Comparison of ENCODE assay signal across 18 cellular contexts in genomic region chr14:24098927-24099813, GRCh38. TPM values are rescaled to one million over a fixed set of nuclear protein-coding genes. Genes with fewer than 3 reads are reported as not detected.
DNase-seq lines count a peak whose midpoint lies in the region; ATAC-seq, FAIRE-seq and TF ChIP-seq lines count a peak whose summit lies in the region.
"Had no signal": no experiment of that assay in that cellular context is flagged by ENCODE, and none has a peak within 500 bp of the region (broad histone marks: within the 10 kb centered on the region; RNA-seq: fewer than 3 reads in every experiment).

No MANE protein-coding gene starts in this region.

- peak; percentile 80 for DNase-seq in NCI-H345 (lab: John Stamatoyannopoulos, UW)
- DNase-seq in endothelial cell (ENCODE audit: low spot score), result no peak
- DNase-seq in small intestine, result peak; percentile 56
- DNase-seq in EL, result no peak
- no peak for DNase-seq in superior temporal gyrus (ENCODE audit: extremely low spot score)
- DNase-seq: activated effector memory CD4-positive, alpha-beta T cell treated with Interleukin-2 at 50 U/mL for 16 hours; Caco-2; foreskin fibroblast; NCI-H226; SHP77; sigmoid colon had no signal

- H3K4me3 Mint-ChIP-seq in endothelial cell (ENCODE audit: unreplicated experiment), result peak overlapping the region; percentile 49

- no peak for TF ChIP-seq CTCF in endothelial cell (IDR thresholded peaks at IDR 0.05; ENCODE audit: unreplicated experiment)

- H3K36me3 ChIP-seq in small intestine (ENCODE audit: control insufficient read depth in 2 of 2, insufficient read depth in 2 of 2, low read length in 2 of 2), result peaks cover 9 to 27% of the 10 kb centered on the region in 2 donors

- WGBS in small intestine, 3 donors, result 41 to 78% (median 51%) methylated on average over 16 to 17 of the region's 17 CpGs

- no peak for ATAC-seq in HG02763 (IDR thresholded peaks at IDR 0.05; ENCODE audit: unreplicated experiment)
- ATAC-seq: activated CD4-positive, CD25-positive, alpha-beta regulatory T cell treated with anti-CD3 and anti-CD28 coated beads, Interleukin-2, amount 50 U/mL, for 24 hours had no signal

- no peaks in the 10 kb centered on the region for H3K27me3 ChIP-seq in small intestine (ENCODE audit: control insufficient read depth in 2 of 2, insufficient read depth in 2 of 2, low read length in 2 of 2)
- H3K27me3 ChIP-seq: sigmoid colon, suprapubic skin had no signal

- H3K9me3 Mint-ChIP-seq in endothelial cell (ENCODE audit: unreplicated experiment), result no peaks in the 10 kb centered on the region

- peaks cover 10% of the 10 kb centered on the region for H3K4me1 Mint-ChIP-seq in endothelial cell (ENCODE audit: unreplicated experiment)

- H3K9me3 ChIP-seq in small intestine (ENCODE audit: control insufficient read depth, low read depth), result no peaks in the 10 kb centered on the region
- H3K9me3 ChIP-seq: Caco-2, sigmoid colon, suprapubic skin had no signal

- FAIRE-seq in small intestine (lab: Jason Lieb, UNC), result no peak
- FAIRE-seq: endothelial cell of umbilical vein had no signal

- no peak overlapping the region for H3K4me3 ChIP-seq in small intestine (ENCODE audit: low read depth in 1 of 2, low read length in 2 of 2)
- H3K4me3 ChIP-seq: coronary artery, sigmoid colon, suprapubic skin had no signal

- peaks cover 11% of the 10 kb centered on the region for H3K27me3 Mint-ChIP-seq in endothelial cell (ENCODE audit: unreplicated experiment)

- no peak overlapping the region for H3K27ac Mint-ChIP-seq in endothelial cell (ENCODE audit: unreplicated experiment)

- peaks cover 0 to 2% of the 10 kb centered on the region in 2 donors for H3K4me1 ChIP-seq in small intestine (ENCODE audit: control insufficient read depth in 2 of 2, insufficient read depth in 1 of 2, low read depth in 1 of 2, low read length in 1 of 2)

- peaks cover 22% of the 10 kb centered on the region for H3K36me3 Mint-ChIP-seq in endothelial cell (ENCODE audit: low read depth, unreplicated experiment)

- H3K27ac ChIP-seq in small intestine (ENCODE audit: low read depth in 1 of 2, low read length in 1 of 2), result peak overlapping the region in 1 of 2 donors; percentile 49
- H3K27ac ChIP-seq: coronary artery, sigmoid colon, suprapubic skin had no signal

- TF ChIP-seq POLR2A in GM15510 (IDR thresholded peaks at IDR 0.05; ENCODE audit: borderline replicate concordance, extremely low read depth, insufficient read length), result peak; percentile 7

RNA-seq across cellular contexts. Expression of gene PCK2, which starts 5.1 kb away (rescaled TPM):
- 23.9 TPM for total RNA-seq in endothelial cell (ENCODE audit: unreplicated experiment)
- polyA plus RNA-seq in small intestine, result 100 to 1,000 TPM; 227 to 870 (median 380) TPM

RNA-seq across cellular contexts. Expression of gene DCAF11, which starts 15.4 kb away (rescaled TPM):
- 38.2 TPM for total RNA-seq in endothelial cell (ENCODE audit: unreplicated experiment)
- 100 to 1,000 TPM in 1 of 3 donors, 10 to 100 TPM in 2; 72.1 to 122 (median 76.3) TPM for polyA plus RNA-seq in small intestine

RNA-seq across cellular contexts. Expression of gene NRL, which starts 15.6 kb away (rescaled TPM):
- 1.2 TPM for total RNA-seq in endothelial cell (ENCODE audit: unreplicated experiment)
- polyA plus RNA-seq in small intestine, result 1 to 10 TPM; 2.4 to 4.0 (median 2.9) TPM

RNA-seq across cellular contexts. Expression of gene CPNE6, which starts 27.8 kb away (rescaled TPM):
- not detected for total RNA-seq in endothelial cell (ENCODE audit: unreplicated experiment)
- 10 to 100 TPM in 1 of 3 donors, 1 to 10 TPM in 2; 3.3 to 10.7 (median 5.1) TPM for polyA plus RNA-seq in small intestine
- total RNA-seq: Caco-2, endothelial cell of umbilical vein, mononuclear cell, suprapubic skin had no signal
- polyA plus RNA-seq: endothelial cell of umbilical vein had no signal

RNA-seq across cellular contexts. Expression of gene FITM1, which starts 31.3 kb away (rescaled TPM):
- 0.59 TPM for total RNA-seq in endothelial cell (ENCODE audit: unreplicated experiment)
- polyA plus RNA-seq in small intestine, result 1 to 10 TPM; 2.4 to 5.8 (median 5.1) TPM
- total RNA-seq: endothelial cell of umbilical vein had no signal

Comparison
In these comparisons a context has a peak if more than half of its experiments do, and no peak if none do; other contexts are left out.
1. DNase-seq: peak in NCI-H345 (single experiment) and small intestine (single experiment); none in endothelial cell (single experiment), EL (single experiment) and superior temporal gyrus (single experiment).